ENCODE assay signal across 28 cellular contexts in genomic region chr10:128237710-128238109, GRCh38.
"Had no signal": no experiment of that assay in that cellular context is flagged by ENCODE, and none has a peak within 500 bp of the region (broad histone marks: within the 10 kb centered on the region; RNA-seq: fewer than 3 reads in every experiment).

No MANE protein-coding gene starts in this region.

- H3K4me1 Mint-ChIP-seq: stimulated activated effector memory CD8-positive, alpha-beta T cell treated with anti-CD3 and anti-CD28 coated beads, Interleukin-12 subunit alpha, Interleukin-12 subunit beta, amount 100 ng/mL, for 72 hours; stimulated activated memory B cell treated with anti-CD40 and anti-IgM and Interleukin-4, amounts not matched to agents 10 μg/mL and 1 μg/mL and 100 μg/mL, for 72 hours; stimulated activated naive B cell treated with anti-CD40 and anti-IgM and Interleukin-4, amounts not matched to agents 10 μg/mL and 1 μg/mL and 100 μg/mL, for 72 hours; stimulated activated naive CD8-positive, alpha-beta T cell treated with anti-CD3 and anti-CD28 coated beads, Interleukin-15, amount 100 ng/mL, for 72 hours had no signal

- H3K9me3 ChIP-seq: testis, thyroid gland, transverse colon, uterus, vagina had no signal

- H3K36me3 Mint-ChIP-seq: stimulated activated effector memory CD8-positive, alpha-beta T cell treated with anti-CD3 and anti-CD28 coated beads, Interleukin-12 subunit alpha, Interleukin-12 subunit beta, amount 100 ng/mL, for 72 hours; stimulated activated memory B cell treated with anti-CD40 and anti-IgM and Interleukin-4, amounts not matched to agents 10 μg/mL and 1 μg/mL and 100 μg/mL, for 72 hours; type B pancreatic cell had no signal

- H3K36me3 ChIP-seq: stomach, suprapubic skin, thoracic aorta, thyroid gland, tibial artery, tibial nerve, transverse colon, upper lobe of left lung, upper lobe of right lung, uterus, vagina had no signal

- H3K4me3 Mint-ChIP-seq: stimulated activated effector memory CD8-positive, alpha-beta T cell treated with anti-CD3 and anti-CD28 coated beads, Interleukin-12 subunit alpha, Interleukin-12 subunit beta, amount 100 ng/mL, for 72 hours; stimulated activated memory B cell treated with anti-CD40 and anti-IgM and Interleukin-4, amounts not matched to agents 10 μg/mL and 1 μg/mL and 100 μg/mL, for 72 hours; stimulated activated naive B cell treated with anti-CD40 and anti-IgM and Interleukin-4, amounts not matched to agents 10 μg/mL and 1 μg/mL and 100 μg/mL, for 72 hours; stimulated activated naive CD8-positive, alpha-beta T cell treated with anti-CD3 and anti-CD28 coated beads, Interleukin-15, amount 100 ng/mL, for 72 hours; stimulated activated naive CD8-positive, alpha-beta T cell treated with anti-CD3 and anti-CD28 coated beads, Interleukin-15, Interleukin-2, amounts not matched to agents 100 ng/mL and 50 ng/mL, for 24 hours; type B pancreatic cell had no signal

- H3K27me3 Mint-ChIP-seq: stimulated activated naive CD8-positive, alpha-beta T cell treated with anti-CD3 and anti-CD28 coated beads, Interleukin-15, amount 100 ng/mL, for 72 hours; stimulated activated naive CD8-positive, alpha-beta T cell treated with anti-CD3 and anti-CD28 coated beads, Interleukin-15, Interleukin-2, amounts not matched to agents 100 ng/mL and 50 ng/mL, for 24 hours had no signal

- DNase-seq: stimulated activated CD4-positive, alpha-beta T cell treated with anti-CD3 and anti-CD28 coated beads, Interleukin-2, amount 100 ng/mL, for 24 hours; stimulated activated CD4-positive, alpha-beta T cell treated with anti-CD3 and anti-CD28 coated beads, Interleukin-4, amount 100 ng/mL, for 1 hour; stimulated activated CD4-positive, alpha-beta T cell treated with anti-CD3 and anti-CD28 coated beads, Interleukin-4, amount 100 ng/mL, for 24 hours; stimulated activated CD4-positive, alpha-beta T cell treated with anti-CD3 and anti-CD28 coated beads, Interleukin-4, amount 100 ng/mL, for 4 hours; stimulated activated CD8-positive, alpha-beta memory T cell treated with anti-CD3 and anti-CD28 coated beads, Interleukin-4, amount 100 ng/mL, for 48 hours; stimulated activated naive B cell treated with anti-CD40 and anti-IgM and Interleukin-4, amounts not matched to agents 10 μg/mL and 1 μg/mL and 100 μg/mL, for 72 hours; stimulated activated naive CD4-positive, alpha-beta T cell; stimulated activated naive CD4-positive, alpha-beta T cell treated with Interleukin-2 at 50 U/mL for 16 hours; stimulated activated naive CD8-positive, alpha-beta T cell treated with anti-CD3 and anti-CD28 coated beads, Interleukin-15, amount 100 ng/mL, for 72 hours; stimulated activated naive CD8-positive, alpha-beta T cell treated with anti-CD3 and anti-CD28 coated beads, Interleukin-15, Interleukin-2, amounts not matched to agents 100 U/mL and 50 U/mL, for 24 hours; stomach; substantia nigra; testis; thyroid gland; tibial artery; transverse colon; trophoblast cell; upper lobe of left lung; upper lobe of right lung; uterus had no signal

- H3K4me1 ChIP-seq: stomach, suprapubic skin, testis, thyroid gland, tibial artery, tibial nerve, transverse colon, upper lobe of left lung, upper lobe of right lung, uterus, vagina had no signal

- H3K4me3 ChIP-seq: stomach, suprapubic skin, testis, thoracic aorta, thyroid gland, tibial artery, tibial nerve, transverse colon, upper lobe of left lung, upper lobe of right lung, uterus, vagina had no signal

- H3K27ac ChIP-seq: stomach, suprapubic skin, testis, thoracic aorta, thyroid gland, tibial artery, tibial nerve, transverse colon, upper lobe of left lung, upper lobe of right lung, uterus, vagina had no signal

- H3K27me3 ChIP-seq: testis, thyroid gland, tibial nerve, transverse colon, upper lobe of left lung, uterus, vagina had no signal

- H3K27ac Mint-ChIP-seq: stimulated activated effector memory CD8-positive, alpha-beta T cell treated with anti-CD3 and anti-CD28 coated beads, Interleukin-12 subunit alpha, Interleukin-12 subunit beta, amount 100 ng/mL, for 72 hours; stimulated activated memory B cell treated with anti-CD40 and anti-IgM and Interleukin-4, amounts not matched to agents 10 μg/mL and 1 μg/mL and 100 μg/mL, for 72 hours; stimulated activated naive B cell treated with anti-CD40 and anti-IgM and Interleukin-4, amounts not matched to agents 10 μg/mL and 1 μg/mL and 100 μg/mL, for 72 hours; stimulated activated naive CD8-positive, alpha-beta T cell treated with anti-CD3 and anti-CD28 coated beads, Interleukin-15, amount 100 ng/mL, for 72 hours; stimulated activated naive CD8-positive, alpha-beta T cell treated with anti-CD3 and anti-CD28 coated beads, Interleukin-15, Interleukin-2, amounts not matched to agents 100 ng/mL and 50 ng/mL, for 24 hours; type B pancreatic cell had no signal
